9 cellular contexts compared by ENCODE assay signal in the genomic region with DNA sequence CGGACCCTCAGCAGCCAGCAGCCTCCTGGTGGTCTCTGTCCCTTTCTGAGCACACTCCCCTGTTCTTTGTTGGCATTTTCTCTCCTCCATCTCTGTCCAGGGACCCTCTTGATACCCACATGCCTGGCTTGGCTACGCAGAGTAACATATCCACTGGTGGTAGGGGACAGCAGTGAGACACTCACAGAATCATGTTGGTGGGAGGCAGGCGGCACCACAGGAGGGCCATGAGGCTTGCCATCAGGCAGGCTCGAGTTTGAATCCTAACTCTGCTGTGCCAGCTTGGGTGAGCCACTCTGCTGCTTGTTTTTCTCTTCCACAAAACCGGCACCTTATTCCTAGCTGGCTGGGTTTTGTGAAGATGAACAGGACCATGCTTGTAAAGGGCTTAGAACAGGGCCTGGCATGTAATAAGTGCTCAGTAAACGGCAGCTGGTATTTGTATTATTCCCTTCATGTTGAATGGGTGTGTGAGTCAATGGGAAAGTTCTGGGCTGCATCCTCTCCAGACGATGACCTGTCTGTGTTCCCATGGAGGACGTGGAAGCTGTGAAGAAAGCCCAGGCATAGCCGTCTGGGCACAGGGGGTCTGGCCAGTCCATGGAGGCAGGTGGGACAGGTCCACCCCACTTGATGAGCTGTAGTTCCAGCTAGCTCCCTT. TPM values are rescaled to one million over a fixed set of nuclear protein-coding genes. Genes with fewer than 3 reads are reported as not detected.
DNase-seq lines count a peak whose midpoint lies in the region; ATAC-seq and TF ChIP-seq lines count a peak whose summit lies in the region.
"Had no signal": no experiment of that assay in that cellular context is flagged by ENCODE, and none has a peak within 500 bp of the region (broad histone marks: within the 10 kb centered on the region; RNA-seq: fewer than 3 reads in every experiment).

No MANE protein-coding gene starts in this region.

- H4K20me1 ChIP-seq in DOHH2 (ENCODE audit: control insufficient read depth, insufficient read depth, low read depth, low read length), result no peaks in the 10 kb centered on the region

- TF ChIP-seq POLR2A in esophagus muscularis mucosa (IDR thresholded peaks at IDR 0.05; ENCODE audit: low read depth), result no peak

- H3K4me3 Mint-ChIP-seq in WTC11 (peak overlapping the region; percentile 89), osteocyte (ENCODE audit: unreplicated experiment) (peak overlapping the region; percentile 93)

- DNase-seq in WTC11 (ENCODE audit: low spot score) (no peak), esophagus muscularis mucosa (ENCODE audit: extremely low spot score) (no peak), osteocyte (ENCODE audit: extremely low spot score, unreplicated experiment) (no peak), NCI-H2081 treated with DMSO at 0.1 percent for 48 hours (lab: John Stamatoyannopoulos, UW) (no peak), left cardiac atrium (no peak), cerebellar cortex (ENCODE audit: low spot score) (no peak)
- DNase-seq: activated effector memory CD4-positive, alpha-beta T cell treated with Interleukin-2 at 50 U/mL for 16 hours had no signal

- H3K4me3 ChIP-seq in DOHH2 (ENCODE audit: low read length) (no peak overlapping the region; the same call in 1 of the 2 replicates), esophagus muscularis mucosa (no peak overlapping the region)

- no peaks in the 10 kb centered on the region for H3K36me3 ChIP-seq in DOHH2 (ENCODE audit: control insufficient read depth, low read length)
- H3K36me3 ChIP-seq in esophagus muscularis mucosa, result no peaks in the 10 kb centered on the region

- CTCF ChIA-PET in WTC11 (lab: Charles Lee), result interaction anchor here (1.1 to 3.9 kb wide), 4 partner anchors 49 to 134 kb away, joined by 3 to 27 read pairs (median 6); no protein-coding TSS in a partner anchor

- intact Hi-C loops in esophagus muscularis mucosa (cut with DNase I) (no loop called here), left cardiac atrium (cut with DNase I) (loop anchor here (5.0 to 10.0 kb wide), 3 partner anchors 97 to 135 kb away; no protein-coding TSS in a partner anchor)

- no peaks in the 10 kb centered on the region for H3F3A ChIP-seq in DOHH2 (ENCODE audit: control insufficient read depth, insufficient read depth)

- H3K36me3 Mint-ChIP-seq in WTC11, result no peaks in the 10 kb centered on the region
- H3K36me3 Mint-ChIP-seq in osteocyte (ENCODE audit: unreplicated experiment), result peaks cover 2% of the 10 kb centered on the region

- peaks cover 33% of the 10 kb centered on the region for H3K4me1 Mint-ChIP-seq in WTC11
- H3K4me1 Mint-ChIP-seq in osteocyte (ENCODE audit: unreplicated experiment), result peaks cover 57% of the 10 kb centered on the region

- H3K27ac Mint-ChIP-seq in WTC11 (no peak overlapping the region), osteocyte (ENCODE audit: unreplicated experiment) (peak overlapping the region; percentile 95)

- POLR2A ChIA-PET in WTC11 (lab: Charles Lee), result no interaction called here

- H3K27ac ChIP-seq in DOHH2 (ENCODE audit: low read depth, low read length) (no peak overlapping the region), esophagus muscularis mucosa (replicated peaks in 1 of 4) (peak overlapping the region; percentile 17 to 74 (median 44))

- no peak for TF ChIP-seq EP300 in esophagus muscularis mucosa (IDR thresholded peaks at IDR 0.05)

- peaks cover 4% of the 10 kb centered on the region for H3K27me3 ChIP-seq in DOHH2 (ENCODE audit: control insufficient read depth, low read length)
- H3K27me3 ChIP-seq in esophagus muscularis mucosa, result peaks cover 9 to 51% (median 25%) of the 10 kb centered on the region in 4 donors

- H3K4me1 ChIP-seq in DOHH2 (ENCODE audit: control insufficient read depth, low read length) (no peaks in the 10 kb centered on the region), esophagus muscularis mucosa (peaks cover 18 to 42% (median 38%) of the 10 kb centered on the region in 4 donors)

- peak overlapping the region; percentile 66; the same call in 1 of the 2 replicates for H3K4me2 ChIP-seq in DOHH2 (ENCODE audit: low read length)

- H3K79me2 ChIP-seq in DOHH2 (ENCODE audit: control insufficient read depth, low read length), result peaks cover 41% of the 10 kb centered on the region

- no peaks in the 10 kb centered on the region for H3K9me2 ChIP-seq in DOHH2 (replicated peaks; ENCODE audit: control insufficient read depth, low read length)

- ATAC-seq in WTC11, result no peak
- ATAC-seq in HG02678 (IDR thresholded peaks at IDR 0.05; ENCODE audit: unreplicated experiment), result no peak
- ATAC-seq in left cardiac atrium, result no peak

- 82% methylated on average over 9 of the region's 9 CpGs for WGBS in esophagus muscularis mucosa

- H3K9me3 ChIP-seq in DOHH2 (ENCODE audit: control insufficient read depth, insufficient read depth, low read length), result no peaks in the 10 kb centered on the region
- no peaks in the 10 kb centered on the region for H3K9me3 ChIP-seq in esophagus muscularis mucosa

- H3K9me3 Mint-ChIP-seq in WTC11 (no peaks in the 10 kb centered on the region), osteocyte (ENCODE audit: unreplicated experiment) (no peaks in the 10 kb centered on the region)

- H3K27me3 Mint-ChIP-seq in WTC11 (ENCODE audit: low read depth), result peaks cover 35% of the 10 kb centered on the region
- H3K27me3 Mint-ChIP-seq in osteocyte (ENCODE audit: unreplicated experiment), result peaks cover 7% of the 10 kb centered on the region

- TF ChIP-seq CTCF in DOHH2 (IDR thresholded peaks at IDR 0.05; ENCODE audit: low read depth, low read length, poor library complexity, severe bottlenecking) (no peak), WTC11 (IDR thresholded peaks at IDR 0.05) (no peak), esophagus muscularis mucosa (IDR thresholded peaks at IDR 0.05) (no peak), osteocyte (IDR thresholded peaks at IDR 0.05) (no peak)

TF ChIP-seq in WTC11, 78 proteins besides CTCF, POLR2A, EP300 and RAD21:
- TF ChIP-seq ZNF232 (CRISPR knock-in tag; IDR thresholded peaks at IDR 0.05) (no peak), ELF4 (CRISPR knock-in tag; IDR thresholded peaks at IDR 0.05; ENCODE audit: low read depth) (no peak), ZNF317 (CRISPR knock-in tag; IDR thresholded peaks at IDR 0.05; ENCODE audit: borderline replicate concordance, low read depth) (no peak)

RNA-seq across cellular contexts. Expression of a gene that starts 2.3 kb away (rescaled TPM):
- total RNA-seq in WTC11 (2021), result 34.5 to 47.5 TPM (median 36.9 TPM) in 3 replicates
- total RNA-seq in esophagus muscularis mucosa, result 1 to 10 TPM; 1.8 to 3.3 (median 2.7) TPM
- 44.4 and 44.8 TPM in 2 replicates for total RNA-seq in osteocyte
- total RNA-seq in left cardiac atrium, result 1 to 10 TPM; 7.0 to 9.2 TPM

RNA-seq across cellular contexts. Expression of a gene that starts 58.6 kb away (rescaled TPM):
- 3.0 to 4.0 TPM (median 3.1 TPM) in 3 replicates for total RNA-seq in WTC11 (2021)
- total RNA-seq in esophagus muscularis mucosa, result not detected
- 0.47 and 0.64 TPM in 2 replicates for total RNA-seq in osteocyte
- under 1 TPM in 1 of 2 donors, not detected in 1; 0.09 TPM for total RNA-seq in left cardiac atrium
